In genomic region chr11:73286240-73286810, GRCh38 we compare ENCODE assay signal across 1 cellular context.
TF ChIP-seq lines count a peak whose summit lies in the region.

No MANE protein-coding gene starts in this region.

TF ChIP-seq in GM23338, 12 proteins besides CTCF, POLR2A, EP300 and RAD21:
- TF ChIP-seq NANOG (IDR thresholded peaks at IDR 0.05; ENCODE audit: borderline replicate concordance) (no peak), ZNF462 (CRISPR knock-in tag; IDR thresholded peaks at IDR 0.05) (no peak)
TF ChIP-seq in GM23338: peak in this region for 0.
